In genomic region chr1:3772715-3773571, GRCh38 we compare ENCODE assay signal across 8 cellular contexts. TPM values are rescaled to one million over a fixed set of nuclear protein-coding genes. Genes with fewer than 3 reads are reported as not detected.
DNase-seq lines count a peak whose midpoint lies in the region; ATAC-seq and TF ChIP-seq lines count a peak whose summit lies in the region.

TSS of gene SMIM1 (plus strand) at chr1:3772749. CDS start at chr1:3775374, 2,625 bp downstream.

- peak within 1 kb of the TSS; percentile 30 to 61 (median 45) for H3K27ac ChIP-seq in gastrocnemius medialis

- H3K9me3 ChIP-seq in gastrocnemius medialis, result no peaks in the 10 kb centered on the region

- H3K4me3 ChIP-seq in GM08714 (ENCODE audit: low read length) (peak within 1 kb of the TSS; percentile 65; the same call in 1 of the 2 replicates), gastrocnemius medialis (peak within 1 kb of the TSS; percentile 62 to 80 (median 66))

- intact Hi-C loops in activated CD8-positive, alpha-beta T cell treated with anti-CD3 and anti-CD28 coated beads for 36 hours (cut with micrococcal nuclease), result no loop called here
- intact Hi-C loops in left cardiac atrium (cut with DNase I) (no loop called here), gastrocnemius medialis (cut with DNase I; ENCODE audit: low total_unique reads) (no loop called here)

- peaks cover 6 to 24% of the 10 kb centered on the region in 2 donors for H3K4me1 ChIP-seq in gastrocnemius medialis

- ATAC-seq in HG02852 (IDR thresholded peaks at IDR 0.05; ENCODE audit: unreplicated experiment), result peak; percentile 4
- no peak for ATAC-seq in activated CD8-positive, alpha-beta T cell treated with anti-CD3 and anti-CD28 coated beads for 36 hours
- peak; percentile 0 to 1 for ATAC-seq in left cardiac atrium
- ATAC-seq in gastrocnemius medialis, result peak in 1 of 2 donors; percentile 10
- no peak for ATAC-seq in GM19397 (IDR thresholded peaks at IDR 0.05; ENCODE audit: unreplicated experiment)

- H3K36me3 Mint-ChIP-seq in activated CD8-positive, alpha-beta T cell treated with anti-CD3 and anti-CD28 coated beads for 36 hours (ENCODE audit: low read depth), result no peaks in the 10 kb centered on the region

- no peak for DNase-seq in activated CD8-positive, alpha-beta T cell treated with anti-CD3 and anti-CD28 coated beads for 36 hours
- DNase-seq in left cardiac atrium, result no peak
- no peak for DNase-seq in gastrocnemius medialis
- no peak for DNase-seq in HT-29 (ENCODE audit: low spot score)
- no peak for DNase-seq in DMS114 treated with DMSO at 0.1 percent for 48 hours (lab: John Stamatoyannopoulos, UW; ENCODE audit: unreplicated experiment)

- CTCF ChIA-PET in activated CD8-positive, alpha-beta T cell treated with anti-CD3 and anti-CD28 coated beads for 36 hours (lab: Charles Lee), result interaction anchor here (0.8 to 2.4 kb wide), 3 partner anchors 21 to 26 kb away, joined by 4 to 7 read pairs (median 5); partner anchors contain the start of gene LRRC47

- no peak for TF ChIP-seq CTCF in activated CD8-positive, alpha-beta T cell treated with anti-CD3 and anti-CD28 coated beads for 36 hours (IDR thresholded peaks at IDR 0.05)
- no peak for TF ChIP-seq CTCF in gastrocnemius medialis (IDR thresholded peaks at IDR 0.05 in 4 of 5, conservative IDR thresholded peaks at IDR 0.05 in 1 of 5)

- peak within 1 kb of the TSS; percentile 77 for H3K4me3 Mint-ChIP-seq in activated CD8-positive, alpha-beta T cell treated with anti-CD3 and anti-CD28 coated beads for 36 hours

- peaks cover 11% of the 10 kb centered on the region for H3K4me1 Mint-ChIP-seq in activated CD8-positive, alpha-beta T cell treated with anti-CD3 and anti-CD28 coated beads for 36 hours (ENCODE audit: low read depth)

- peak within 1 kb of the TSS; percentile 87 for H3K27ac Mint-ChIP-seq in activated CD8-positive, alpha-beta T cell treated with anti-CD3 and anti-CD28 coated beads for 36 hours

- H3K36me3 ChIP-seq in gastrocnemius medialis, result no peaks in the 10 kb centered on the region

- H3K9me3 Mint-ChIP-seq in activated CD8-positive, alpha-beta T cell treated with anti-CD3 and anti-CD28 coated beads for 36 hours, result no peaks in the 10 kb centered on the region

- no peak for TF ChIP-seq POLR2A in gastrocnemius medialis (IDR thresholded peaks at IDR 0.05)

- H3K27me3 Mint-ChIP-seq in activated CD8-positive, alpha-beta T cell treated with anti-CD3 and anti-CD28 coated beads for 36 hours, result no peaks in the 10 kb centered on the region

- no peaks in the 10 kb centered on the region for H3K27me3 ChIP-seq in gastrocnemius medialis

- POLR2A ChIA-PET in activated CD8-positive, alpha-beta T cell treated with anti-CD3 and anti-CD28 coated beads for 36 hours (lab: Charles Lee), result interaction anchor here (1.2 kb wide), 1 partner anchor 22 kb away, joined by 3 read pairs; no protein-coding TSS in a partner anchor

- in situ Hi-C loops in gastrocnemius medialis (cut with MboI; ENCODE audit: low sequenced_read_pairs in 4 of 4), result no loop called here

RNA-seq across cellular contexts. Expression of gene SMIM1, which starts in this region (rescaled TPM):
- total RNA-seq in activated CD8-positive, alpha-beta T cell treated with anti-CD3 and anti-CD28 coated beads for 36 hours, result 1 to 10 TPM; 1.5 to 2.2 TPM
- 10 to 100 TPM; 25.4 to 35.9 TPM for total RNA-seq in left cardiac atrium
- total RNA-seq in gastrocnemius medialis, result 1 to 10 TPM in 2 of 4 donors, not detected in 2; 1.4 to 3.7 TPM
- total RNA-seq in HT-29 (2014; rRNA removed; shearing (Covaris generic)), result 1.9 TPM in 1 of 2 replicates, not detected in the other

Comparison
In these comparisons a context has a peak if more than half of its experiments do, and no peak if none do; other contexts are left out.
1. ATAC-seq: peak in HG02852 (single experiment) and left cardiac atrium (2 of 2); none in activated CD8-positive, alpha-beta T cell treated with anti-CD3 and anti-CD28 coated beads for 36 hours (single experiment) and GM19397 (single experiment).